ENCODE assay signal across 28 cellular contexts in the genomic region with DNA sequence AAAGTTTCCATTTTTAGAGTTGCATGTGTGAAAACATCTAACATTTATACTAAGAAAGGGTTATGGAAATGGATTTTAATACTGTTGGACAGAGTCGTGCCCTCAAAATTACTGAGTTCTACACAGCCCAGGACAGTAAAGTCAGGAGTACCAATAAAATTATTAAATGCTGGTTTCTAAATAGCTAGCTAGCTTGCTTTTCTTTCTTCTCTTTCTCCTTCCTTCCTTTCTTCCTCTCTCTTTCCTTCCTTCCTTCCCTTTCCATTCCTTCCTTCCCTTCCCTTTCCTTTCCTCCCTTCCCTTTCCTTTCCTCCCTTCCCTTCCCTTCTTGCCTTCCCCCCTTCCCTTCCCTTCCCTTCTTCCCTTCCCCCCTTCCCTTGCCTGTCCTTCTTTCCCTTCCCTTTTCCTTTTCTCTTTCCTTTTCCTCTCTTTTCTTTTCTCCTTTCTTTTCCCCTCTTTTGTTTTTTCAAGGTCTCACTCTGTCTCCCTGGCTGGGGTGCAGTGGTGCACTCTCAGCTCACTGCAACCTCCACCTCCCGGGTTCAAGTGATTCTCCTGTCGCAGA. TPM values are rescaled to one million over a fixed set of nuclear protein-coding genes. Genes with fewer than 3 reads are reported as not detected.
"Had no signal": no experiment of that assay in that cellular context is flagged by ENCODE, and none has a peak within 500 bp of the region (broad histone marks: within the 10 kb centered on the region; RNA-seq: fewer than 3 reads in every experiment).

No MANE protein-coding gene starts in this region.

- DNase-seq: cerebellar nuclear complex; dermis blood vessel endothelial cell; endodermal cell; erythroblast; foreskin keratinocyte; immature natural killer cell; left cardiac atrium; left ventricle myocardium inferior; lower lobe of right lung; mesenchymal stem cell; naive thymus-derived CD4-positive, alpha-beta T cell; nephron progenitor cell; psoas muscle; stimulated activated CD4-positive, alpha-beta T cell treated with anti-CD3 and anti-CD28 coated beads, Interleukin-12 subunit alpha, Interleukin-12 subunit beta, amount 100 ng/mL, for 4 hours; stimulated activated CD4-positive, alpha-beta T cell treated with anti-CD3 and anti-CD28 coated beads, Interleukin-2, amount 100 ng/mL, for 48 hours; stimulated activated naive CD8-positive, alpha-beta T cell treated with anti-CD3 and anti-CD28 coated beads, Interleukin-15, amount 100 ng/mL, for 72 hours; transverse colon had no signal

- H3K27ac Mint-ChIP-seq: endodermal cell, nephron progenitor cell had no signal

- H3K9me3 ChIP-seq: left ventricle myocardium inferior, lower lobe of right lung, neutrophil, psoas muscle, sigmoid colon, thoracic aorta, transverse colon had no signal

- H3K27me3 ChIP-seq: foreskin keratinocyte, neutrophil, sigmoid colon, transverse colon had no signal

- H3K4me3 ChIP-seq: left ventricle myocardium inferior, lower lobe of right lung, psoas muscle, sigmoid colon, skin epidermis, thoracic aorta, transverse colon had no signal

- H3K4me1 ChIP-seq: foreskin keratinocyte had no signal

- H3K27ac ChIP-seq: foreskin keratinocyte, left ventricle myocardium inferior, lower lobe of right lung, neutrophil, psoas muscle, sigmoid colon, skin epidermis, thoracic aorta, transverse colon had no signal

- H3K27me3 Mint-ChIP-seq: naive thymus-derived CD4-positive, alpha-beta T cell; stimulated activated naive CD8-positive, alpha-beta T cell treated with anti-CD3 and anti-CD28 coated beads, Interleukin-15, amount 100 ng/mL, for 72 hours had no signal

- FAIRE-seq: colon, endothelial cell of umbilical vein, keratinocyte had no signal

- H3K9me3 Mint-ChIP-seq: endodermal cell; immature natural killer cell; naive thymus-derived CD4-positive, alpha-beta T cell; stimulated activated naive CD8-positive, alpha-beta T cell treated with anti-CD3 and anti-CD28 coated beads, Interleukin-15, amount 100 ng/mL, for 72 hours had no signal

- H3K4me3 Mint-ChIP-seq: endodermal cell; immature natural killer cell; naive thymus-derived CD4-positive, alpha-beta T cell; nephron progenitor cell; stimulated activated naive CD8-positive, alpha-beta T cell treated with anti-CD3 and anti-CD28 coated beads, Interleukin-15, amount 100 ng/mL, for 72 hours had no signal

- ATAC-seq: foreskin keratinocyte; left cardiac atrium; lower lobe of right lung; naive thymus-derived CD4-positive, alpha-beta T cell; psoas muscle; stimulated activated naive CD8-positive, alpha-beta T cell treated with anti-CD3 and anti-CD28 coated beads, Interleukin-15, amount 100 ng/mL, for 72 hours had no signal

- H3K4me1 Mint-ChIP-seq: nephron progenitor cell had no signal

RNA-seq across cellular contexts. Expression of a gene that starts 41.3 kb away (rescaled TPM):
- total RNA-seq: endothelial cell of umbilical vein; foreskin keratinocyte; left cardiac atrium; left ventricle myocardium inferior; lower lobe of right lung; mononuclear cell; naive thymus-derived CD4-positive, alpha-beta T cell; osteoblast; subcutaneous adipose tissue; thoracic aorta; ureter had no signal
- polyA plus RNA-seq: endothelial cell of umbilical vein; foreskin keratinocyte; keratinocyte; naive thymus-derived CD4-positive, alpha-beta T cell had no signal
